8 cellular contexts compared by ENCODE assay signal in genomic region chr1:16896316-16897065, GRCh38. TPM values are rescaled to one million over a fixed set of nuclear protein-coding genes. Genes with fewer than 3 reads are reported as not detected.
A peak's percentile ranks its signal among the peaks of the same experiment; 100 is the strongest.
DNase-seq lines count a peak whose midpoint lies in the region; ATAC-seq and TF ChIP-seq lines count a peak whose summit lies in the region.
"Not testable (repeated sequence)": the region's sequence is repeated elsewhere in the genome, so short reads cannot be mapped to it uniquely, and the experiment has no call there.

No MANE protein-coding gene starts in this region.

- peak overlapping the region; percentile 38 for H4K91ac ChIP-seq in trophoblast cell (ENCODE audit: low read depth, low read length)

- not testable (repeated sequence) for H3K18ac ChIP-seq in trophoblast cell (ENCODE audit: low read length)

- ATAC-seq in HG03432 (IDR thresholded peaks at IDR 0.05; ENCODE audit: unreplicated experiment) = peak; percentile 19

- H3K9me3 ChIP-seq in ascending aorta; left ventricle myocardium inferior (replicated peaks); trophoblast cell (ENCODE audit: insufficient read depth, low read depth, low read length): not testable (repeated sequence)

- not testable (repeated sequence) for H3K4ac ChIP-seq in trophoblast cell (ENCODE audit: low read depth, low read length)

- H3K23ac ChIP-seq in trophoblast cell (ENCODE audit: low read length) = not testable (repeated sequence)

- not testable (repeated sequence) for TF ChIP-seq CTCF in VCaP (conservative IDR thresholded peaks at IDR 0.05); ascending aorta (IDR thresholded peaks at IDR 0.05); left ventricle myocardium inferior (IDR thresholded peaks at IDR 0.05; ENCODE audit: borderline replicate concordance)

- intact Hi-C loops in ascending aorta (cut with DNase I); left ventricle myocardium inferior (cut with micrococcal nuclease): not testable (repeated sequence)

- H4K8ac ChIP-seq in trophoblast cell (ENCODE audit: low read depth, low read length) = not testable (repeated sequence)

- not testable (repeated sequence) for H2BK12ac ChIP-seq in trophoblast cell (ENCODE audit: low read length)

- H3K27ac ChIP-seq in VCaP (peak overlapping the region; percentile 81), ascending aorta (peak overlapping the region; percentile 85 to 92), left ventricle myocardium inferior (replicated peaks) (peak overlapping the region; percentile 82), trophoblast cell (ENCODE audit: low read depth, low read length) (peak overlapping the region; percentile 53), temporal lobe (ENCODE audit: low read depth, low read length) (peak overlapping the region; percentile 80)

- peak overlapping the region; percentile 17 for H2AFZ ChIP-seq in trophoblast cell (ENCODE audit: insufficient read depth, low read length, poor library complexity)

- no CpG with 5 or more reads among the region's 24 CpGs for WGBS in trophoblast cell (ENCODE audit: extremely low coverage, insufficient coverage, insufficient read length)

- H3K9ac ChIP-seq in trophoblast cell (ENCODE audit: low read length) = not testable (repeated sequence)

- not testable (repeated sequence) for H2BK120ac ChIP-seq in trophoblast cell (ENCODE audit: insufficient read depth, low read length, poor library complexity)

- H3K14ac ChIP-seq in trophoblast cell (ENCODE audit: low read length) = not testable (repeated sequence)

- not testable (repeated sequence) for H3K4me1 ChIP-seq in ascending aorta; left ventricle myocardium inferior; trophoblast cell (ENCODE audit: control insufficient read depth in 1 of 2, insufficient read depth in 2 of 2, low read length in 2 of 2)

- not testable (repeated sequence) for H2AK5ac ChIP-seq in trophoblast cell (ENCODE audit: low read length)

- H3K79me1 ChIP-seq in trophoblast cell (ENCODE audit: low read length) = not testable (repeated sequence)

- not testable (repeated sequence) for H4K12ac ChIP-seq in trophoblast cell (ENCODE audit: low read depth, low read length)

- peak overlapping the region; percentile 48 for H3K4me2 ChIP-seq in trophoblast cell (ENCODE audit: low read length)

- not testable (repeated sequence) for H3K36me3 ChIP-seq in ascending aorta; left ventricle myocardium inferior; trophoblast cell (ENCODE audit: control insufficient read depth in 1 of 2, insufficient read depth in 2 of 2, low read length in 2 of 2)

- peak overlapping the region; percentile 35 to 52 for H3K4me3 ChIP-seq in ascending aorta
- H3K4me3 ChIP-seq in left ventricle myocardium inferior = peak overlapping the region; percentile 50
- not testable (repeated sequence) for H3K4me3 ChIP-seq in trophoblast cell (ENCODE audit: low read depth, low read length)

- peak; percentile 98 for DNase-seq in EH (ENCODE audit: low read depth)
- peak; percentile 61 for DNase-seq in NCI-H510A treated with DMSO at 0.1 percent for 48 hours (lab: John Stamatoyannopoulos, UW)
- peak in 1 of 2 donors; percentile 84 for DNase-seq in ascending aorta (ENCODE audit: low spot score in 2 of 2)
- not testable (repeated sequence) for DNase-seq in left ventricle myocardium inferior
- peak; percentile 84 to 88 for DNase-seq in trophoblast cell

- H2BK5ac ChIP-seq in trophoblast cell (ENCODE audit: low read depth, low read length, poor library complexity) = peak overlapping the region; percentile 27

- H3K79me2 ChIP-seq in trophoblast cell (ENCODE audit: control insufficient read depth, insufficient read depth, low read length, poor library complexity) = not testable (repeated sequence)

- not testable (repeated sequence) for H3K27me3 ChIP-seq in ascending aorta; left ventricle myocardium inferior (ENCODE audit: low read depth); trophoblast cell (ENCODE audit: insufficient read depth, low read length)

RNA-seq across cellular contexts. Expression of gene RNU1-2, which starts 0.7 kb away (rescaled TPM):
- total RNA-seq in ascending aorta = under 0.01 TPM
- 6,072 TPM for total RNA-seq in left ventricle myocardium inferior
- not detected in 2 replicates for polyA plus RNA-seq in trophoblast cell (2013)
- 73,230 TPM for total RNA-seq in temporal lobe

RNA-seq across cellular contexts. Expression of gene CROCC, which starts 25.2 kb away (rescaled TPM):
- total RNA-seq in ascending aorta = 27.0 TPM
- total RNA-seq in left ventricle myocardium inferior = 8.9 TPM
- 6.2 TPM in 2 replicates for polyA plus RNA-seq in trophoblast cell (2013)
- total RNA-seq in temporal lobe = 20.7 TPM

Comparison
In these comparisons a context has a peak if more than half of its experiments do, and no peak if none do; other contexts are left out.
1. RNA of gene RNU1-2, which starts 0.7 kb away (total RNA-seq): 73,230 TPM in temporal lobe (single experiment) and 6,072 TPM in left ventricle myocardium inferior (single experiment); under 0.01 TPM in ascending aorta (single experiment); every median in the first group is over 1,000 times any median in the second.
2. Peak in every context shown above with its lines, with median percentiles within 50 percentile points of each other: H3K27ac ChIP-seq.